ENCODE assay signal across 17 cellular contexts in genomic region chr1:53642607-53643006, GRCh38.
DNase-seq lines count a peak whose midpoint lies in the region; ATAC-seq, FAIRE-seq and TF ChIP-seq lines count a peak whose summit lies in the region.
"Had no signal": no experiment of that assay in that cellular context is flagged by ENCODE, and none has a peak within 500 bp of the region (broad histone marks: within the 10 kb centered on the region; RNA-seq: fewer than 3 reads in every experiment).

No MANE protein-coding gene starts in this region.

- peak overlapping the region; percentile 29 for H3K27ac Mint-ChIP-seq in osteocyte (ENCODE audit: unreplicated experiment)
- no peak overlapping the region for H3K27ac Mint-ChIP-seq in T-helper 2 cell treated with Interferon-gamma antibody and Interleukin-4, amounts not matched to agents 5 μg/mL and 100 μg/mL, for 36 hours
- H3K27ac Mint-ChIP-seq: CD4-positive, CD25-positive, alpha-beta regulatory T cell; H9 had no signal

- TF ChIP-seq CTCF in kidney (IDR thresholded peaks at IDR 0.05; ENCODE audit: borderline replicate concordance, extremely low read depth, insufficient read depth) (no peak), osteocyte (IDR thresholded peaks at IDR 0.05) (no peak), upper lobe of right lung (IDR thresholded peaks at IDR 0.05) (no peak)

- H3K9me3 ChIP-seq in kidney (ENCODE audit: control insufficient read depth in 1 of 2, low read length in 2 of 2) (no peaks in the 10 kb centered on the region), upper lobe of right lung (no peaks in the 10 kb centered on the region)

- intact Hi-C loops in cardiac septum (cut with DNase I) (no loop called here), Right ventricle myocardium superior (cut with DNase I) (no loop called here), kidney (cut with DNase I) (no loop called here), upper lobe of right lung (cut with DNase I) (no loop called here)

- no peaks in the 10 kb centered on the region for H3K27me3 ChIP-seq in upper lobe of right lung

- H3K27me3 Mint-ChIP-seq in osteocyte (ENCODE audit: unreplicated experiment) = no peaks in the 10 kb centered on the region
- peaks cover 16% of the 10 kb centered on the region for H3K27me3 Mint-ChIP-seq in T-helper 2 cell treated with Interferon-gamma antibody and Interleukin-4, amounts not matched to agents 5 μg/mL and 100 μg/mL, for 36 hours (ENCODE audit: low read depth)

- no peaks in the 10 kb centered on the region for H3K36me3 ChIP-seq in kidney (ENCODE audit: control insufficient read depth in 1 of 2, insufficient read depth in 2 of 2, low read length in 2 of 2)
- H3K36me3 ChIP-seq in upper lobe of right lung = no peaks in the 10 kb centered on the region

- H3K4me3 Mint-ChIP-seq in osteocyte (ENCODE audit: unreplicated experiment) = no peak overlapping the region
- H3K4me3 Mint-ChIP-seq in T-helper 2 cell treated with Interferon-gamma antibody and Interleukin-4, amounts not matched to agents 5 μg/mL and 100 μg/mL, for 36 hours = no peak overlapping the region
- H3K4me3 Mint-ChIP-seq: CD4-positive, CD25-positive, alpha-beta regulatory T cell; H9 had no signal

- H3K4me3 ChIP-seq in kidney (ENCODE audit: low read length in 2 of 2) = no peak overlapping the region
- no peak overlapping the region for H3K4me3 ChIP-seq in upper lobe of right lung

- H3K27ac ChIP-seq in kidney (ENCODE audit: low read depth in 2 of 2, low read length in 2 of 2) (no peak overlapping the region), upper lobe of right lung (no peak overlapping the region)

- no peaks in the 10 kb centered on the region for H3K36me3 Mint-ChIP-seq in osteocyte (ENCODE audit: unreplicated experiment)
- no peaks in the 10 kb centered on the region for H3K36me3 Mint-ChIP-seq in T-helper 2 cell treated with Interferon-gamma antibody and Interleukin-4, amounts not matched to agents 5 μg/mL and 100 μg/mL, for 36 hours (ENCODE audit: low read depth)
- H3K36me3 Mint-ChIP-seq: CD4-positive, CD25-positive, alpha-beta regulatory T cell had no signal

- H3K4me1 ChIP-seq in kidney (ENCODE audit: control insufficient read depth in 1 of 2, insufficient read depth in 1 of 2, low read depth in 1 of 2, low read length in 2 of 2) (no peaks in the 10 kb centered on the region), upper lobe of right lung (no peaks in the 10 kb centered on the region)

- FAIRE-seq in kidney (lab: Jason Lieb, UNC) = no peak
- FAIRE-seq: GM12891 had no signal

- ATAC-seq in Right ventricle myocardium superior (ENCODE audit: poor library complexity) (no peak), upper lobe of right lung (no peak)

- DNase-seq in cardiac septum (ENCODE audit: low spot score) (peak; percentile 41), Right ventricle myocardium superior (no peak), kidney (peak; percentile 10), osteocyte (ENCODE audit: extremely low spot score, unreplicated experiment) (no peak), upper lobe of right lung (peak; percentile 26), NCI-H1930 (lab: John Stamatoyannopoulos, UW) (no peak)
- no peak for DNase-seq in T-helper 2 cell treated with Interferon-gamma antibody and Interleukin-4, amounts not matched to agents 5 μg/mL and 100 μg/mL, for 36 hours (ENCODE audit: low spot score)
- DNase-seq: AML-193; CD4-positive, CD25-positive, alpha-beta regulatory T cell; Kasumi-1; NCI-H1436; NCI-H2107; NCI-H226; NCI-H526 treated with DMSO at 0.1 percent for 48 hours; RPMI8226 had no signal

- no peaks in the 10 kb centered on the region for H3K9me3 Mint-ChIP-seq in osteocyte (ENCODE audit: unreplicated experiment)
- no peaks in the 10 kb centered on the region for H3K9me3 Mint-ChIP-seq in T-helper 2 cell treated with Interferon-gamma antibody and Interleukin-4, amounts not matched to agents 5 μg/mL and 100 μg/mL, for 36 hours
- H3K9me3 Mint-ChIP-seq: H9 had no signal

- no peak overlapping the region for H3K9ac ChIP-seq in kidney (ENCODE audit: low read length in 2 of 2)

- peaks cover 43% of the 10 kb centered on the region for H3K4me1 Mint-ChIP-seq in osteocyte (ENCODE audit: unreplicated experiment)
- H3K4me1 Mint-ChIP-seq in T-helper 2 cell treated with Interferon-gamma antibody and Interleukin-4, amounts not matched to agents 5 μg/mL and 100 μg/mL, for 36 hours (ENCODE audit: low read depth) = no peaks in the 10 kb centered on the region
- H3K4me1 Mint-ChIP-seq: CD4-positive, CD25-positive, alpha-beta regulatory T cell had no signal

Comparison
In these comparisons a context has a peak if more than half of its experiments do, and no peak if none do; other contexts are left out.
1. DNase-seq: peak in cardiac septum (single experiment), kidney (single experiment) and upper lobe of right lung (single experiment); none in Right ventricle myocardium superior (single experiment), osteocyte (single experiment), T-helper 2 cell treated with Interferon-gamma antibody and Interleukin-4, amounts not matched to agents 5 μg/mL and 100 μg/mL, for 36 hours (single experiment) and NCI-H1930 (0 of 2).